Comparison of ENCODE assay signal across 9 cellular contexts in the genomic region with DNA sequence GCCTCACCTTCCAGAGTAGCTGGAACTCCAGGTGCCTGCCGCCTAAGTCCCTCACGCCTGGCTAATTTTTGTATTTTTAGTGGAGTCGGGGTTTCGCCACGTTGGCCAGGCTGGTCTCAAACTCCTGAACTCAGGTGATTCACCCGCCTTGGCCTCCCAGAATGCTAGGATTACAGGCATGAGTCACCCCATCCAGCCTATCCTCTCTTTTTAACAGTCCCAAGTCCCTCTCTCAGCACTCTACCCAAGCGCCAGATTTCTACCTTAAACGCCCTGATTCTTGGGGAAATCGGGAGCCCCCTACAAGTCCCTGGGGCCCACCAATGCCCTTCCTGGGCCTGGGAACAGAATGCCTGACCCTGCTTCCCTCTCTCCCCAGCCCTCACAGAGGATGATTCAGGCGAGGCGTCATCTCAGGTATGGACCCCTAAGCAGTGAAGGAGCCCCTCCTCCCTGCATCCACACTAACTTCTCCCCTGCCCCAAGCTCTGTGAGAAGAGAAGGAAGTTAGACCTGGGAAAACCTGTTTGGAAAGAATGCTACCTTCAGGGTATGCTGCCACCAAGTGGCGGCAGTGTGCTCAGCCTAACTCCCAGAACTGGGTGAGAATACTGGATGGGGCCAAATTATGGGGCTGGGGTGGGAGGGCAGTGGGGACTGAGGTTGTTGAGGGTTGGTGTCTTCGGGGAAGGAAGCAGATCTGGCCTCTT. TPM values are rescaled to one million over a fixed set of nuclear protein-coding genes. Genes with fewer than 3 reads are reported as not detected.
DNase-seq lines count a peak whose midpoint lies in the region; ATAC-seq and TF ChIP-seq lines count a peak whose summit lies in the region.
"Had no signal": no experiment of that assay in that cellular context is flagged by ENCODE, and none has a peak within 500 bp of the region (broad histone marks: within the 10 kb centered on the region; RNA-seq: fewer than 3 reads in every experiment).

No MANE protein-coding gene starts in this region.

- H3K4me3 ChIP-seq in HCT116 (replicated peaks in 1 of 2; ENCODE audit: low read depth in 1 of 2, low read length in 2 of 2): peak overlapping the region; percentile 40 to 48

- no peaks in the 10 kb centered on the region for H3K4me1 Mint-ChIP-seq in Calu3 (ENCODE audit: low read depth, unreplicated experiment)
- no peaks in the 10 kb centered on the region for H3K4me1 Mint-ChIP-seq in glutamatergic neuron (ENCODE audit: low read depth, unreplicated experiment)

- intact Hi-C loops in Calu3 (cut with micrococcal nuclease; ENCODE audit: unreplicated experiment) (loop anchor here (10.0 kb wide), 1 partner anchor 354 kb away; no protein-coding TSS in a partner anchor), HCT116 (cut with micrococcal nuclease) (loop anchor here (5.0 to 10.0 kb wide), 3 partner anchors 146 to 634 kb away; partner anchors contain the start of gene HMG20B)

- H3K9me2 ChIP-seq in HCT116 (ENCODE audit: insufficient read depth): no peaks in the 10 kb centered on the region

- POLR2A ChIA-PET in HCT116 (lab: Charles Lee): interaction anchor here (0.6 to 0.7 kb wide), 4 partner anchors 24 to 452 kb away, joined by 3 to 5 read pairs (median 3); partner anchors contain the start of gene EEF2

- peak; percentile 53 for DNase-seq in Calu3
- peak; percentile 66 for DNase-seq in HCT116 (ENCODE audit: low read depth, low spot score)
- peak; percentile 31 for DNase-seq in kidney glomerular epithelial cell (lab: John Stamatoyannopoulos, UW)
- no peak for DNase-seq in central memory CD4-positive, alpha-beta T cell
- DNase-seq in T-helper 9 cell: no peak
- no peak for DNase-seq in glutamatergic neuron
- DNase-seq in stimulated activated CD4-positive, alpha-beta T cell treated with anti-CD3 and anti-CD28 coated beads, Interleukin-2, amount 100 ng/mL, for 24 hours: no peak

- RAD21 ChIA-PET in HCT116 (lab: Charles Lee; ENCODE audit: low non-redundant PET in 1 of 2, low total read pairs in 2 of 2, uncharacterized antibody in 2 of 2, unreplicated experiment in 2 of 2): interaction anchor here in 1 of 2 experiments (0.6 kb wide), 1 partner anchor 146 kb away, joined by 4 read pairs; no protein-coding TSS in a partner anchor

- H3K9ac ChIP-seq in HCT116 (ENCODE audit: low read length): peak overlapping the region; percentile 58

- H4K20me1 ChIP-seq in HCT116 (ENCODE audit: insufficient read depth): no peaks in the 10 kb centered on the region

- no peaks in the 10 kb centered on the region for H3K9me3 ChIP-seq in HCT116 (ENCODE audit: control insufficient read depth in 1 of 2, insufficient read depth in 1 of 2, low read depth in 1 of 2, low read length in 2 of 2)

- peak; percentile 77 for TF ChIP-seq RAD21 in HCT116 (IDR thresholded peaks at IDR 0.05; ENCODE audit: low read depth)

- CTCF ChIA-PET in Calu3 (lab: Charles Lee) (interaction anchor here (0.6 to 1.3 kb wide), 10 partner anchors 10 to 540 kb away, joined by 4 to 9 read pairs (median 6); no protein-coding TSS in a partner anchor), HCT116 (lab: Charles Lee) (interaction anchor here (0.6 to 2.0 kb wide), 17 partner anchors 13 to 480 kb away, joined by 3 to 14 read pairs (median 5); partner anchors contain the start of genes EEF2 and MRPL54)

- H3K27me3 Mint-ChIP-seq in Calu3 (ENCODE audit: unreplicated experiment) (peaks cover 18% of the 10 kb centered on the region), glutamatergic neuron (ENCODE audit: unreplicated experiment) (no peaks in the 10 kb centered on the region)

- ATAC-seq in HCT116 (peak; percentile 77), SK-N-SH treated with all-trans-retinoic acid at 6 μM for 48 hours (peak; percentile 50)

- H3K79me2 ChIP-seq in HCT116 (ENCODE audit: insufficient read depth, low read length): no peaks in the 10 kb centered on the region

- H3K9me3 Mint-ChIP-seq in Calu3 (ENCODE audit: low read depth, unreplicated experiment) (no peaks in the 10 kb centered on the region), glutamatergic neuron (ENCODE audit: unreplicated experiment) (no peaks in the 10 kb centered on the region)
- H3K9me3 Mint-ChIP-seq: dendritic cell treated with granulocyte-macrophage colony-stimulating factor and Interleukin-4, amounts not matched to agents 40 ng/mL and 50 ng/mL, for 4 days had no signal

- H3K27ac Mint-ChIP-seq in Calu3 (ENCODE audit: unreplicated experiment) (peak overlapping the region; percentile 56), glutamatergic neuron (ENCODE audit: unreplicated experiment) (no peak overlapping the region)
- H3K27ac Mint-ChIP-seq: dendritic cell treated with granulocyte-macrophage colony-stimulating factor and Interleukin-4, amounts not matched to agents 40 ng/mL and 50 ng/mL, for 4 days had no signal

- H2AFZ ChIP-seq in HCT116 (ENCODE audit: low read depth, low read length, poor library complexity, severe bottlenecking): peak overlapping the region; percentile 33

- TF ChIP-seq CTCF in Calu3 (IDR thresholded peaks at IDR 0.05; ENCODE audit: unreplicated experiment) (peak; percentile 28), HCT116 (IDR thresholded peaks at IDR 0.05 in 2 of 3, conservative IDR thresholded peaks at IDR 0.05 in 1 of 3; ENCODE audit: borderline replicate concordance in 1 of 3, insufficient read depth in 1 of 3, low read depth in 2 of 3, low read length in 2 of 3) (peak; percentile 76 to 78 (median 77)), glutamatergic neuron (IDR thresholded peaks at IDR 0.05; ENCODE audit: partially characterized antibody, unreplicated experiment) (no peak)

- H3K36me3 Mint-ChIP-seq in Calu3 (ENCODE audit: insufficient read depth, unreplicated experiment): peaks cover 5% of the 10 kb centered on the region
- H3K36me3 Mint-ChIP-seq in glutamatergic neuron (ENCODE audit: unreplicated experiment): no peaks in the 10 kb centered on the region

- TF ChIP-seq POLR2A in HCT116 (IDR thresholded peaks at IDR 0.05; ENCODE audit: borderline replicate concordance, extremely low read depth, insufficient read depth, insufficient read length): no peak

- H3K27me3 ChIP-seq in HCT116 (ENCODE audit: insufficient read depth, low read length): no peaks in the 10 kb centered on the region

- no peaks in the 10 kb centered on the region for H3K36me3 ChIP-seq in HCT116 (ENCODE audit: control insufficient read depth in 1 of 2, insufficient read depth in 2 of 2, low read length in 2 of 2)

- no TSS peak for BruUV-seq in Calu3 (replicated peaks; lab: Mats Ljungman, UMichigan)
- no TSS peak for BruUV-seq in HCT116 (replicated peaks; lab: Mats Ljungman, UMichigan)

- H3K4me1 ChIP-seq in HCT116 (ENCODE audit: control insufficient read depth in 1 of 2, insufficient read depth in 2 of 2, low read length in 2 of 2): peaks cover 21 to 40% of the 10 kb centered on the region in 2 experiments

- peak overlapping the region; percentile 77 for H3K4me2 ChIP-seq in HCT116 (ENCODE audit: low read length)

- no peak overlapping the region for H3K4me3 Mint-ChIP-seq in Calu3 (ENCODE audit: low read depth, unreplicated experiment)
- no peak overlapping the region for H3K4me3 Mint-ChIP-seq in glutamatergic neuron (ENCODE audit: unreplicated experiment)
- H3K4me3 Mint-ChIP-seq: dendritic cell treated with granulocyte-macrophage colony-stimulating factor and Interleukin-4, amounts not matched to agents 40 ng/mL and 50 ng/mL, for 4 days had no signal

- H3K27ac ChIP-seq in HCT116 (ENCODE audit: low read depth, low read length): peak overlapping the region; percentile 70

TF ChIP-seq in HCT116, 20 proteins besides CTCF, POLR2A, EP300 and RAD21:
- TF ChIP-seq SP1 (IDR thresholded peaks at IDR 0.05; ENCODE audit: low read depth) (peak; percentile 61), TCF7L2 (IDR thresholded peaks at IDR 0.05; ENCODE audit: borderline replicate concordance, extremely low read depth, insufficient read depth, insufficient read length) (no peak), YY1 (IDR thresholded peaks at IDR 0.05; ENCODE audit: extremely low read depth, insufficient replicate concordance, low read depth, low read length) (peak; percentile 12), CBX3 (IDR thresholded peaks at IDR 0.05; ENCODE audit: low read depth) (peak; percentile 41; the same call in 1 of the 2 replicates), POLR2AphosphoS5 (IDR thresholded peaks at IDR 0.05; ENCODE audit: low read depth, low read length) (peak; percentile 33; the same call in 1 of the 2 replicates), FOSL1 (IDR thresholded peaks at IDR 0.05; ENCODE audit: low read depth) (peak; percentile 59)

TF ChIP-seq in SK-N-SH treated with all-trans-retinoic acid at 6 μM for 48 hours, 23 proteins besides CTCF, POLR2A, EP300 and RAD21 (continues in another document):
- TF ChIP-seq TCF4 (CRISPR knock-in tag; IDR thresholded peaks at IDR 0.05; ENCODE audit: borderline replicate concordance): no peak
- no peak for TF ChIP-seq ESRRG (CRISPR knock-in tag; IDR thresholded peaks at IDR 0.05)
- TF ChIP-seq POU6F1 (CRISPR knock-in tag; IDR thresholded peaks at IDR 0.05; ENCODE audit: borderline replicate concordance, low read depth): no peak
- TF ChIP-seq ZFP30 (CRISPR knock-in tag; IDR thresholded peaks at IDR 0.05): no peak

RNA-seq across cellular contexts. Expression of gene EBI3, which starts 20.8 kb away (rescaled TPM):
- total RNA-seq in Calu3 (2022) (1.2 and 1.6 TPM in 2 replicates), HCT116 (2021; ENCODE audit: unreplicated experiment) (1.2 TPM), glutamatergic neuron (ENCODE audit: unreplicated experiment) (not detected)
- 0.07 and 0.74 TPM in 2 replicates for polyA plus RNA-seq in HCT116 (2012)

RNA-seq across cellular contexts. Expression of gene ANKRD24, which starts 26.1 kb away (rescaled TPM):
- 0.76 and 1.4 TPM in 2 replicates for total RNA-seq in Calu3 (2022)
- total RNA-seq in HCT116 (2021; ENCODE audit: unreplicated experiment): 1.7 TPM
- polyA plus RNA-seq in HCT116 (2012): 2.1 and 2.6 TPM in 2 replicates
- 6.1 TPM for total RNA-seq in glutamatergic neuron (ENCODE audit: unreplicated experiment)

RNA-seq across cellular contexts. Expression of gene SIRT6, which starts 26.2 kb away (rescaled TPM):
- total RNA-seq in Calu3 (2022) (22.9 and 26.6 TPM in 2 replicates), HCT116 (2021; ENCODE audit: unreplicated experiment) (36.3 TPM), glutamatergic neuron (ENCODE audit: unreplicated experiment) (48.3 TPM)
- polyA plus RNA-seq in HCT116 (2012): 29.2 and 31.0 TPM in 2 replicates

RNA-seq across cellular contexts. Expression of gene YJU2, which starts 38.3 kb away (rescaled TPM):
- total RNA-seq in Calu3 (2022) (7.8 and 10.4 TPM in 2 replicates), HCT116 (2021; ENCODE audit: unreplicated experiment) (26.9 TPM), glutamatergic neuron (ENCODE audit: unreplicated experiment) (18.7 TPM)
- 29.8 and 30.7 TPM in 2 replicates for polyA plus RNA-seq in HCT116 (2012)

RNA-seq across cellular contexts. Expression of gene CREB3L3, which starts 55.1 kb away (rescaled TPM):
- 0.14 and 0.44 TPM in 2 replicates for total RNA-seq in Calu3 (2022)
- 0.25 TPM for total RNA-seq in HCT116 (2021; ENCODE audit: unreplicated experiment)
- polyA plus RNA-seq in HCT116 (2012): 0.10 and 0.14 TPM in 2 replicates
- not detected for total RNA-seq in glutamatergic neuron (ENCODE audit: unreplicated experiment)

Comparison
In these comparisons a context has a peak if more than half of its experiments do, and no peak if none do; other contexts are left out.
1. DNase-seq: peak in Calu3 (single experiment), HCT116 (single experiment) and kidney glomerular epithelial cell (single experiment); none in central memory CD4-positive, alpha-beta T cell (single experiment), T-helper 9 cell (single experiment), glutamatergic neuron (single experiment) and stimulated activated CD4-positive, alpha-beta T cell treated with anti-CD3 and anti-CD28 coated beads, Interleukin-2, amount 100 ng/mL, for 24 hours (0 of 2).